Comparison of ENCODE assay signal across 10 cellular contexts in genomic region chr1:172390243-172390619, GRCh38.
A peak's percentile ranks its signal among the peaks of the same experiment; 100 is the strongest.
DNase-seq lines count a peak whose midpoint lies in the region; ATAC-seq and TF ChIP-seq lines count a peak whose summit lies in the region.
"Had no signal": no experiment of that assay in that cellular context is flagged by ENCODE, and none has a peak within 500 bp of the region (broad histone marks: within the 10 kb centered on the region; RNA-seq: fewer than 3 reads in every experiment).

No MANE protein-coding gene starts in this region.

- peak overlapping the region; percentile 81 for H2AFZ ChIP-seq in parathyroid adenoma

- H3K79me2 ChIP-seq in parathyroid adenoma, result no peaks in the 10 kb centered on the region

- no peaks in the 10 kb centered on the region for H3K36me3 ChIP-seq in parathyroid adenoma (ENCODE audit: control insufficient read depth, insufficient read depth, low read length)

- H3K9me3 ChIP-seq in parathyroid adenoma (ENCODE audit: control insufficient read depth, low read length), result no peaks in the 10 kb centered on the region

- peak overlapping the region; percentile 51 for H3K4me3 ChIP-seq in coronary artery
- H3K4me3 ChIP-seq in parathyroid adenoma (ENCODE audit: low read depth, low read length), result no peak overlapping the region

- no peaks in the 10 kb centered on the region for H3K27me3 ChIP-seq in parathyroid adenoma (ENCODE audit: control insufficient read depth, insufficient read depth, low read length)

- peaks cover 9% of the 10 kb centered on the region for H3K4me1 ChIP-seq in parathyroid adenoma

- TF ChIP-seq CTCF in coronary artery (IDR thresholded peaks at IDR 0.05) (no peak), parathyroid adenoma (IDR thresholded peaks at IDR 0.05) (no peak)

- no peak overlapping the region for H3K9ac ChIP-seq in parathyroid adenoma

- DNase-seq in coronary artery (ENCODE audit: low spot score) (no peak), T-helper 1 cell (no peak), NCI-H1694 (lab: John Stamatoyannopoulos, UW) (no peak), NCI-H1436 (lab: John Stamatoyannopoulos, UW) (no peak), activated gamma-delta T cell treated with Interleukin-2 at 50 U/mL for 16 hours (no peak)
- DNase-seq: CD4-positive, alpha-beta memory T cell had no signal

- peak; percentile 33 for ATAC-seq in GM18502 (IDR thresholded peaks at IDR 0.05; ENCODE audit: poor library complexity, unreplicated experiment)
- peak; percentile 19 for ATAC-seq in HG03175 (IDR thresholded peaks at IDR 0.05; ENCODE audit: unreplicated experiment)
- ATAC-seq: activated naive CD4-positive, alpha-beta T cell treated with anti-CD3 and anti-CD28 coated beads, Interleukin-2, amount 50 U/mL, for 72 hours had no signal

- H3K4me2 ChIP-seq in parathyroid adenoma (ENCODE audit: low read length), result peak overlapping the region; percentile 63

- H3K27ac ChIP-seq in coronary artery, result peak overlapping the region in 1 of 2 donors; percentile 65
- no peak overlapping the region for H3K27ac ChIP-seq in parathyroid adenoma
